In genomic region chr11:71927813-71928738, GRCh38 we compare ENCODE assay signal across 8 cellular contexts. TPM values are rescaled to one million over a fixed set of nuclear protein-coding genes. Genes with fewer than 3 reads are reported as not detected.
DNase-seq lines count a peak whose midpoint lies in the region; ATAC-seq, FAIRE-seq and TF ChIP-seq lines count a peak whose summit lies in the region.

TSS of gene XNDC1N (minus strand) at chr11:71928594. CDS start at chr11:71923353, 5,241 bp downstream.

- H3K27ac ChIP-seq in ovary (peak within 1 kb of the TSS; percentile 16 to 81), upper lobe of right lung (peak within 1 kb of the TSS; percentile 94)

- H3K4me1 ChIP-seq in ovary (ENCODE audit: insufficient read depth) (peaks cover 10% of the 10 kb centered on the region), upper lobe of right lung (peaks cover 22% of the 10 kb centered on the region)

- H3K9me3 Mint-ChIP-seq in activated naive CD4-positive, alpha-beta T cell treated with anti-CD3 and anti-CD28 coated beads for 36 hours, result no peaks in the 10 kb centered on the region
- H3K9me3 Mint-ChIP-seq in glutamatergic neuron (ENCODE audit: unreplicated experiment), result peaks cover 7% of the 10 kb centered on the region

- TF ChIP-seq CTCF in glutamatergic neuron (IDR thresholded peaks at IDR 0.05; ENCODE audit: partially characterized antibody, unreplicated experiment), result no peak
- no peak for TF ChIP-seq CTCF in ovary (IDR thresholded peaks at IDR 0.05)
- TF ChIP-seq CTCF in upper lobe of right lung (IDR thresholded peaks at IDR 0.05), result no peak

- H3K4me3 ChIP-seq in ovary (peak within 1 kb of the TSS; percentile 89), upper lobe of right lung (peak within 1 kb of the TSS; percentile 68)

- intact Hi-C loops in activated naive CD4-positive, alpha-beta T cell treated with anti-CD3 and anti-CD28 coated beads for 36 hours (cut with micrococcal nuclease), result loop anchor here (1.0 to 2.0 kb wide), 7 partner anchors 35 to 295 kb away; partner anchors contain the start of genes ANAPC15, LAMTOR1, LRRC51 and NUMA1
- intact Hi-C loops in ovary (cut with DNase I), result no loop called here
- intact Hi-C loops in upper lobe of right lung (cut with DNase I), result no loop called here

- no peaks in the 10 kb centered on the region for H3K27me3 Mint-ChIP-seq in activated naive CD4-positive, alpha-beta T cell treated with anti-CD3 and anti-CD28 coated beads for 36 hours (ENCODE audit: low read depth)
- peaks cover 8% of the 10 kb centered on the region for H3K27me3 Mint-ChIP-seq in glutamatergic neuron (ENCODE audit: unreplicated experiment)

- peak; percentile 81 for DNase-seq in GDM1 (lab: John Stamatoyannopoulos, UW)
- DNase-seq in H54 (ENCODE audit: insufficient read length, low spot score), result peak; percentile 65
- DNase-seq in LHCN-M2 (ENCODE audit: low read depth), result peak; percentile 87
- DNase-seq in RPMI8226, result peak; percentile 81
- peak; percentile 85 for DNase-seq in activated naive CD4-positive, alpha-beta T cell treated with anti-CD3 and anti-CD28 coated beads for 36 hours
- no peak for DNase-seq in glutamatergic neuron
- DNase-seq in ovary, result peak; percentile 61 to 80 (median 73)
- peak; percentile 72 for DNase-seq in upper lobe of right lung

- H3K9me3 ChIP-seq in ovary, result no peaks in the 10 kb centered on the region
- H3K9me3 ChIP-seq in upper lobe of right lung, result no peaks in the 10 kb centered on the region

- FAIRE-seq in H54 (lab: Jason Lieb, UNC), result no peak

- H3K27ac Mint-ChIP-seq in activated naive CD4-positive, alpha-beta T cell treated with anti-CD3 and anti-CD28 coated beads for 36 hours, result peak within 1 kb of the TSS; percentile 100
- peak within 1 kb of the TSS; percentile 93 for H3K27ac Mint-ChIP-seq in glutamatergic neuron (ENCODE audit: unreplicated experiment)

- no peak for TF ChIP-seq EP300 in ovary (IDR thresholded peaks at IDR 0.05)

- CTCF ChIA-PET in activated naive CD4-positive, alpha-beta T cell treated with anti-CD3 and anti-CD28 coated beads for 36 hours (lab: Charles Lee), result interaction anchor here (0.9 to 2.3 kb wide), 7 partner anchors 9 to 174 kb away, joined by 3 to 8 read pairs (median 5); no protein-coding TSS in a partner anchor

- peak within 1 kb of the TSS; percentile 96 for H3K4me3 Mint-ChIP-seq in activated naive CD4-positive, alpha-beta T cell treated with anti-CD3 and anti-CD28 coated beads for 36 hours
- peak within 1 kb of the TSS; percentile 99 for H3K4me3 Mint-ChIP-seq in glutamatergic neuron (ENCODE audit: unreplicated experiment)

- peak; percentile 91 for ATAC-seq in upper lobe of right lung

- TF ChIP-seq POLR2A in H54 (IDR thresholded peaks at IDR 0.05; ENCODE audit: low read depth, low read length) (peak; percentile 46; the same call in 1 of the 2 replicates), ovary (IDR thresholded peaks at IDR 0.05) (no peak)

- H3K4me1 Mint-ChIP-seq in activated naive CD4-positive, alpha-beta T cell treated with anti-CD3 and anti-CD28 coated beads for 36 hours (ENCODE audit: low read depth), result peaks cover 46% of the 10 kb centered on the region
- peaks cover 16% of the 10 kb centered on the region for H3K4me1 Mint-ChIP-seq in glutamatergic neuron (ENCODE audit: low read depth, unreplicated experiment)

- H3K27me3 ChIP-seq in ovary (no peaks in the 10 kb centered on the region), upper lobe of right lung (no peaks in the 10 kb centered on the region)

- WGBS in ovary, 3 donors, result 0% methylated on average over 41 of the region's 41 CpGs

- peaks cover 20% of the 10 kb centered on the region for H3K36me3 Mint-ChIP-seq in activated naive CD4-positive, alpha-beta T cell treated with anti-CD3 and anti-CD28 coated beads for 36 hours (ENCODE audit: low read depth)
- no peaks in the 10 kb centered on the region for H3K36me3 Mint-ChIP-seq in glutamatergic neuron (ENCODE audit: unreplicated experiment)

- H3K36me3 ChIP-seq in ovary (no peaks in the 10 kb centered on the region), upper lobe of right lung (no peaks in the 10 kb centered on the region)

RNA-seq across cellular contexts. Expression of gene XNDC1N, which starts in this region (rescaled TPM):
- total RNA-seq in LHCN-M2 (2014; rRNA removed), result 3.7 and 6.9 TPM in 2 replicates
- 1.8 TPM for polyA plus RNA-seq in LHCN-M2 (2012)
- total RNA-seq in activated naive CD4-positive, alpha-beta T cell treated with anti-CD3 and anti-CD28 coated beads for 36 hours, result 10 to 100 TPM; 14.2 to 16.4 TPM
- 7.6 TPM for total RNA-seq in glutamatergic neuron (ENCODE audit: unreplicated experiment)
- 10 to 100 TPM in 5 of 7 donors, 1 to 10 TPM in 2; 8.6 to 13.9 (median 10.6) TPM for total RNA-seq in ovary
- polyA plus RNA-seq in ovary, result 1 to 10 TPM; 3.5 to 5.3 TPM
- total RNA-seq in upper lobe of right lung, result 7.0 TPM
